25 cellular contexts compared by ENCODE assay signal in genomic region chr3:194405756-194406155, GRCh38. TPM values are rescaled to one million over a fixed set of nuclear protein-coding genes. Genes with fewer than 3 reads are reported as not detected.
A peak's percentile ranks its signal among the peaks of the same experiment; 100 is the strongest.
DNase-seq lines count a peak whose midpoint lies in the region; ATAC-seq, FAIRE-seq and TF ChIP-seq lines count a peak whose summit lies in the region.
"Had no signal": no experiment of that assay in that cellular context is flagged by ENCODE, and none has a peak within 500 bp of the region (broad histone marks: within the 10 kb centered on the region; RNA-seq: fewer than 3 reads in every experiment).

No MANE protein-coding gene starts in this region.

- H3K4me3 ChIP-seq in SK-N-MC = no peak overlapping the region
- H3K4me3 ChIP-seq: A549 had no signal

- H3K36me3 Mint-ChIP-seq in progenitor cell of endocrine pancreas (ENCODE audit: insufficient read depth) = peaks cover 15% of the 10 kb centered on the region

- peak; percentile 92 for FAIRE-seq in H54 (lab: Jason Lieb, UNC)
- FAIRE-seq: A549, GM18507, H1 had no signal

- ATAC-seq in HG03432 (IDR thresholded peaks at IDR 0.05; ENCODE audit: unreplicated experiment) (no peak), sciatic nerve (no peak), GM21515 (IDR thresholded peaks at IDR 0.05; ENCODE audit: unreplicated experiment) (no peak)
- ATAC-seq: A549 had no signal

- H3K27me3 Mint-ChIP-seq in progenitor cell of endocrine pancreas = no peaks in the 10 kb centered on the region
- H3K27me3 Mint-ChIP-seq: B cell had no signal

- H3K36me3 ChIP-seq in SK-N-MC (ENCODE audit: insufficient read depth, low read length) = peaks cover 32% of the 10 kb centered on the region

- H3K9me3 ChIP-seq in SK-N-MC (ENCODE audit: low read depth, low read length) = no peaks in the 10 kb centered on the region
- H3K9me3 ChIP-seq: A549 had no signal

- peaks cover 4% of the 10 kb centered on the region for H3K4me1 Mint-ChIP-seq in progenitor cell of endocrine pancreas (ENCODE audit: low read depth)
- H3K4me1 Mint-ChIP-seq: B cell, CD14-positive monocyte had no signal

- no peak overlapping the region for H3K4me3 Mint-ChIP-seq in progenitor cell of endocrine pancreas (ENCODE audit: low read depth)
- H3K4me3 Mint-ChIP-seq: B cell, CD14-positive monocyte had no signal

- TF ChIP-seq POLR2A in H54 (IDR thresholded peaks at IDR 0.05; ENCODE audit: low read depth, low read length) = no peak

- peak overlapping the region; percentile 84 for H3K27ac Mint-ChIP-seq in progenitor cell of endocrine pancreas
- H3K27ac Mint-ChIP-seq: B cell, CD14-positive monocyte had no signal

- no peak overlapping the region for H3K9ac ChIP-seq in SK-N-MC (ENCODE audit: insufficient read length)

- H3K9me3 Mint-ChIP-seq in progenitor cell of endocrine pancreas (ENCODE audit: low read depth) = no peaks in the 10 kb centered on the region
- H3K9me3 Mint-ChIP-seq: CD14-positive monocyte had no signal

- H3K27ac ChIP-seq in SK-N-MC = peak overlapping the region; percentile 53
- H3K27ac ChIP-seq: A549, RWPE1 had no signal

- intact Hi-C loops in sciatic nerve (cut with DNase I) = no loop called here

- DNase-seq in H54 (ENCODE audit: insufficient read length, low spot score) (no peak), SK-N-MC (ENCODE audit: low read depth, low spot score) (no peak), astrocyte of the hippocampus (ENCODE audit: low read depth, low spot score) (peak; percentile 30), progenitor cell of endocrine pancreas (ENCODE audit: low spot score, unreplicated experiment) (no peak), sciatic nerve (ENCODE audit: low spot score) (no peak)
- DNase-seq: DMS53; GDM1; Karpas-422; NCI-H1694; NCI-H2081; NCI-H2171; NCI-H345; NCI-H524; NCI-H774; NK-92 treated with Interleukin-12 subunit alpha and Interleukin-12 subunit beta, amount 100 ng/mL, for 24 hours; SIG-M5 had no signal

- no peak for TF ChIP-seq CTCF in progenitor cell of endocrine pancreas (IDR thresholded peaks at IDR 0.05; ENCODE audit: unreplicated experiment)

RNA-seq across cellular contexts. Expression of gene GP5, which starts 6.7 kb away (rescaled TPM):
- total RNA-seq in progenitor cell of endocrine pancreas = 0.18 and 0.24 TPM in 2 replicates
- 0.09 TPM for total RNA-seq in sciatic nerve

RNA-seq across cellular contexts. Expression of gene LRRC15, which starts 36.2 kb away (rescaled TPM):
- total RNA-seq in progenitor cell of endocrine pancreas = not detected in 2 replicates
- 0.18 TPM for total RNA-seq in sciatic nerve
- total RNA-seq: B cell had no signal

RNA-seq across cellular contexts. Expression of gene CPN2, which starts 54.6 kb away (rescaled TPM):
- total RNA-seq in progenitor cell of endocrine pancreas (not detected in 2 replicates), sciatic nerve (not detected)
- total RNA-seq: B cell, H1, M059J had no signal
